15 cellular contexts compared by ENCODE assay signal in genomic region chr6:166434336-166434735, GRCh38. TPM values are rescaled to one million over a fixed set of nuclear protein-coding genes. Genes with fewer than 3 reads are reported as not detected.
DNase-seq lines count a peak whose midpoint lies in the region; ATAC-seq and TF ChIP-seq lines count a peak whose summit lies in the region.
"Had no signal": no experiment of that assay in that cellular context is flagged by ENCODE, and none has a peak within 500 bp of the region (broad histone marks: within the 10 kb centered on the region; RNA-seq: fewer than 3 reads in every experiment).

No MANE protein-coding gene starts in this region.

- in situ Hi-C loops in GM13976 (cut with MboI; ENCODE audit: low sequenced_read_pairs, unreplicated experiment): no loop called here

- no peak for TF ChIP-seq EP300 in stomach (IDR thresholded peaks at IDR 0.05)

- H3K9me3 ChIP-seq in heart right ventricle (peaks cover 0 to 2% (median 0%) of the 10 kb centered on the region in 11 donors), RWPE2 (ENCODE audit: severe bottlenecking) (no peaks in the 10 kb centered on the region), stomach (no peaks in the 10 kb centered on the region)
- H3K9me3 ChIP-seq: Caco-2 had no signal

- peak; percentile 19 for DNase-seq in cardiac septum (ENCODE audit: low spot score)
- DNase-seq in heart right ventricle: no peak
- peak; percentile 12 for DNase-seq in RWPE2 (ENCODE audit: low spot score)
- peak; percentile 16 for DNase-seq in stomach
- no peak for DNase-seq in GM13976 (ENCODE audit: low spot score)
- DNase-seq in NCI-H2196 (lab: John Stamatoyannopoulos, UW; ENCODE audit: unreplicated experiment): no peak
- no peak for DNase-seq in NCI-H1417 treated with DMSO at 0.1 percent for 48 hours (lab: John Stamatoyannopoulos, UW)
- DNase-seq: 8988T; C1 segment of cervical spinal cord; Caco-2; CD4-positive, CD25-positive, alpha-beta regulatory T cell; HFFc6 had no signal

- peaks cover 0 to 62% (median 27%) of the 10 kb centered on the region in 9 donors for H3K36me3 ChIP-seq in heart right ventricle
- peaks cover 32% of the 10 kb centered on the region for H3K36me3 ChIP-seq in RWPE2 (ENCODE audit: low read depth)
- H3K36me3 ChIP-seq in stomach: peaks cover 30 to 78% (median 66%) of the 10 kb centered on the region in 4 donors

- H3K4me3 ChIP-seq in heart right ventricle (no peak overlapping the region), RWPE2 (ENCODE audit: severe bottlenecking) (no peak overlapping the region), stomach (no peak overlapping the region)
- H3K4me3 ChIP-seq: GM23338 had no signal

- no peak for TF ChIP-seq POLR2A in stomach (IDR thresholded peaks at IDR 0.05)

- 81 to 89% methylated on average over 5 of the region's 5 CpGs for WGBS in heart right ventricle, 2 donors
- WGBS in stomach, 5 donors: 77 to 91% (median 88%) methylated on average over 5 of the region's 5 CpGs

- H3K27ac ChIP-seq in heart right ventricle (no peak overlapping the region), RWPE2 (ENCODE audit: poor library complexity, severe bottlenecking) (no peak overlapping the region), stomach (no peak overlapping the region)

- H3K4me1 ChIP-seq in heart right ventricle (peaks cover 0 to 20% (median 5%) of the 10 kb centered on the region in 9 donors), RWPE2 (ENCODE audit: insufficient read depth, poor library complexity, severe bottlenecking) (no peaks in the 10 kb centered on the region), stomach (peaks cover 0 to 7% (median 0%) of the 10 kb centered on the region in 4 donors)
- H3K4me1 ChIP-seq: Caco-2 had no signal

- intact Hi-C loops in cardiac septum (cut with DNase I): no loop called here
- intact Hi-C loops in heart right ventricle (cut with DNase I): no loop called here
- intact Hi-C loops in stomach (cut with DNase I; ENCODE audit: low total_unique reads): no loop called here

- TF ChIP-seq CTCF in heart right ventricle (IDR thresholded peaks at IDR 0.05) (no peak), RWPE2 (IDR thresholded peaks at IDR 0.05; ENCODE audit: poor library complexity, severe bottlenecking) (no peak), stomach (IDR thresholded peaks at IDR 0.05) (no peak), GM13976 (IDR thresholded peaks at IDR 0.05; ENCODE audit: borderline replicate concordance, control extremely low read depth, extremely low read depth, insufficient read depth, missing control alignments) (no peak)

- H3K27me3 ChIP-seq in heart right ventricle (no peaks in the 10 kb centered on the region), RWPE2 (ENCODE audit: insufficient read depth, poor library complexity, severe bottlenecking) (no peaks in the 10 kb centered on the region), stomach (no peaks in the 10 kb centered on the region)

- ATAC-seq in heart right ventricle (no peak), RWPE2 (ENCODE audit: low read depth) (no peak)
- ATAC-seq: GM23338, HCT116, HepG2 had no signal

RNA-seq across cellular contexts. Expression of gene MPC1, which starts 51.6 kb away (rescaled TPM):
- total RNA-seq in cardiac septum (396 TPM), heart right ventricle (100 to 1,000 TPM; 276 to 736 (median 588) TPM), stomach (100 to 1,000 TPM in 1 of 5 donors, 10 to 100 TPM in 4; 48.4 to 120 (median 88.1) TPM)
- polyA plus RNA-seq in heart right ventricle (100 to 1,000 TPM; 358 to 359 TPM), stomach (100 to 1,000 TPM in 2 of 3 donors, 10 to 100 TPM in 1; 64.7 to 188 (median 155) TPM)

Comparison
In these comparisons a context has a peak if more than half of its experiments do, and no peak if none do; other contexts are left out.
1. DNase-seq: peak in cardiac septum (single experiment), RWPE2 (single experiment) and stomach (single experiment); none in heart right ventricle (0 of 2), GM13976 (single experiment), NCI-H2196 (single experiment) and NCI-H1417 treated with DMSO at 0.1 percent for 48 hours (single experiment).